Comparison of ENCODE assay signal across 24 cellular contexts in the genomic region with DNA sequence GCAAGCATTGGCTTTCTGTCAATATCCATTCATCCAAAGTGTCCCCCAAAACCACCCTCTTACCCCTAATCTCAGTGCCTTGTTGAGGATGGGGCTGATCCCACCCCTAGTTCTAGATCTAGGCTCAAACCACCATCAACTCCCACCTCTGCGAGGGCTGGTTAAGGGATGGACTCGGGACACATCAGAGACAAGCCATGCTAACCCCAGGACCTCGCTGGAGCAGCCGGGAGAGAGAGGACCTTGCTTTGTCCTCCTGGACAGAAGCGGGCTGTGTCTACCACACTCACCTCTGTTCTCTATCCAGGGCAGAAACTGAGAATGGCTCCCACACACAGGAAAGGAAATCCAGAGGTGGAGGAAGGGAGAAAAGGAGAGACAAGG.
"Had no signal": no experiment of that assay in that cellular context is flagged by ENCODE, and none has a peak within 500 bp of the region (broad histone marks: within the 10 kb centered on the region; RNA-seq: fewer than 3 reads in every experiment).

No MANE protein-coding gene starts in this region.

- H3K9me3 Mint-ChIP-seq: immature natural killer cell; nephron progenitor cell; neural progenitor cell; stimulated activated effector memory CD8-positive, alpha-beta T cell treated with anti-CD3 and anti-CD28 coated beads, Interleukin-12 subunit alpha, Interleukin-12 subunit beta, amount 100 ng/mL, for 72 hours; stimulated activated naive CD8-positive, alpha-beta T cell treated with anti-CD3 and anti-CD28 coated beads, Interleukin-15, amount 100 ng/mL, for 72 hours; type B pancreatic cell had no signal

- H3K36me3 Mint-ChIP-seq: naive thymus-derived CD4-positive, alpha-beta T cell; neural progenitor cell; stimulated activated effector memory CD8-positive, alpha-beta T cell treated with anti-CD3 and anti-CD28 coated beads, Interleukin-12 subunit alpha, Interleukin-12 subunit beta, amount 100 ng/mL, for 72 hours; type B pancreatic cell had no signal

- H3K4me1 Mint-ChIP-seq: stimulated activated naive CD8-positive, alpha-beta T cell treated with anti-CD3 and anti-CD28 coated beads, Interleukin-15, amount 100 ng/mL, for 72 hours had no signal

- ATAC-seq: heart left ventricle; left colon; left lung; mucosa of descending colon; naive thymus-derived CD4-positive, alpha-beta T cell; right cardiac atrium; sciatic nerve; stimulated activated naive CD8-positive, alpha-beta T cell treated with anti-CD3 and anti-CD28 coated beads, Interleukin-15, amount 100 ng/mL, for 72 hours had no signal

- H3K4me3 Mint-ChIP-seq: naive thymus-derived CD4-positive, alpha-beta T cell; nephron progenitor cell; neural progenitor cell; stimulated activated naive CD8-positive, alpha-beta T cell treated with anti-CD3 and anti-CD28 coated beads, Interleukin-15, amount 100 ng/mL, for 72 hours; type B pancreatic cell had no signal

- H3K27ac Mint-ChIP-seq: neural progenitor cell, type B pancreatic cell had no signal

- DNase-seq: heart left ventricle; hypothalamus; kidney; left colon; left lung; mesendoderm; midbrain; mucosa of descending colon; naive thymus-derived CD4-positive, alpha-beta T cell; nephron progenitor cell; retina; right cardiac atrium; stimulated activated CD4-positive, alpha-beta T cell treated with anti-CD3 and anti-CD28 coated beads, Interleukin-12 subunit alpha, Interleukin-12 subunit beta, amount 100 ng/mL, for 4 hours; stimulated activated CD4-positive, alpha-beta T cell treated with anti-CD3 and anti-CD28 coated beads, Interleukin-15, amount 100 ng/mL, for 24 hours; stimulated activated CD4-positive, alpha-beta T cell treated with anti-CD3 and anti-CD28 coated beads, Interleukin-2, amount 100 ng/mL, for 24 hours; stimulated activated CD4-positive, alpha-beta T cell treated with anti-CD3 and anti-CD28 coated beads, Interleukin-4, amount 100 ng/mL, for 24 hours; stimulated activated naive CD4-positive, alpha-beta T cell; stimulated activated naive CD8-positive, alpha-beta T cell treated with anti-CD3 and anti-CD28 coated beads, Interleukin-15, amount 100 ng/mL, for 72 hours; substantia nigra had no signal
